ENCODE assay signal across 16 cellular contexts in genomic region chr3:160810360-160810759, GRCh38. TPM values are rescaled to one million over a fixed set of nuclear protein-coding genes. Genes with fewer than 3 reads are reported as not detected.
A peak's percentile ranks its signal among the peaks of the same experiment; 100 is the strongest.
DNase-seq lines count a peak whose midpoint lies in the region; ATAC-seq, FAIRE-seq and TF ChIP-seq lines count a peak whose summit lies in the region.
"Had no signal": no experiment of that assay in that cellular context is flagged by ENCODE, and none has a peak within 500 bp of the region (broad histone marks: within the 10 kb centered on the region; RNA-seq: fewer than 3 reads in every experiment).

No MANE protein-coding gene starts in this region.

- ATAC-seq in left ventricle myocardium superior = peak; percentile 20
- ATAC-seq: activated CD8-positive, alpha-beta T cell treated with anti-CD3 and anti-CD28 coated beads for 36 hours had no signal

- no peaks in the 10 kb centered on the region for H3K9me3 ChIP-seq in adrenal gland (replicated peaks in 1 of 3)
- no peaks in the 10 kb centered on the region for H3K9me3 ChIP-seq in skeletal muscle tissue (ENCODE audit: control insufficient read depth in 3 of 3, low read length in 3 of 3)
- H3K9me3 ChIP-seq: ovary had no signal

- H3K23ac ChIP-seq in mesendoderm (ENCODE audit: low read length) = no peak overlapping the region

- H2BK15ac ChIP-seq in mesendoderm (replicated peaks; ENCODE audit: low read depth) = no peak overlapping the region

- no peak for TF ChIP-seq POLR2A in adrenal gland (IDR thresholded peaks at IDR 0.05)
- no peak for TF ChIP-seq POLR2A in GM12892 (IDR thresholded peaks at IDR 0.05; ENCODE audit: low read depth, low read length)

- H4K5ac ChIP-seq in mesendoderm (ENCODE audit: low read length) = no peak overlapping the region

- H3K4me1 Mint-ChIP-seq in activated CD4-positive, alpha-beta memory T cell treated with anti-CD3 and anti-CD28 coated beads, Interleukin-2, amount 10 ng/mL, durations not matched to agents 7 days and 5 days = peaks cover 2% of the 10 kb centered on the region

- peaks cover 10% of the 10 kb centered on the region for H3K27me3 Mint-ChIP-seq in activated CD4-positive, alpha-beta memory T cell treated with anti-CD3 and anti-CD28 coated beads, Interleukin-2, amount 10 ng/mL, durations not matched to agents 7 days and 5 days
- H3K27me3 Mint-ChIP-seq: activated CD8-positive, alpha-beta T cell treated with anti-CD3 and anti-CD28 coated beads for 36 hours; CD4-positive, alpha-beta T cell had no signal

- no peaks in the 10 kb centered on the region for H3K27me3 ChIP-seq in adrenal gland
- no peaks in the 10 kb centered on the region for H3K27me3 ChIP-seq in skeletal muscle tissue (ENCODE audit: control insufficient read depth in 3 of 3, insufficient read depth in 3 of 3, low read length in 3 of 3)
- no peaks in the 10 kb centered on the region for H3K27me3 ChIP-seq in mesendoderm (ENCODE audit: insufficient read depth, low read length, poor library complexity)
- H3K27me3 ChIP-seq: ovary had no signal

- FAIRE-seq in GM12892 (lab: Jason Lieb, UNC) = no peak
- FAIRE-seq: GM18507 had no signal

- H3K27ac Mint-ChIP-seq in activated CD4-positive, alpha-beta memory T cell treated with anti-CD3 and anti-CD28 coated beads, Interleukin-2, amount 10 ng/mL, durations not matched to agents 7 days and 5 days = no peak overlapping the region
- H3K27ac Mint-ChIP-seq: activated CD8-positive, alpha-beta T cell treated with anti-CD3 and anti-CD28 coated beads for 36 hours; CD4-positive, alpha-beta T cell had no signal

- H3K56ac ChIP-seq in mesendoderm (ENCODE audit: low read length) = no peak overlapping the region

- H3K4me3 Mint-ChIP-seq in activated CD4-positive, alpha-beta memory T cell treated with anti-CD3 and anti-CD28 coated beads, Interleukin-2, amount 10 ng/mL, durations not matched to agents 7 days and 5 days = no peak overlapping the region
- H3K4me3 Mint-ChIP-seq: activated CD8-positive, alpha-beta T cell treated with anti-CD3 and anti-CD28 coated beads for 36 hours; CD4-positive, alpha-beta T cell had no signal

- H3K79me1 ChIP-seq in mesendoderm (ENCODE audit: low read length) = no peaks in the 10 kb centered on the region

- intact Hi-C loops in adrenal gland (cut with DNase I) = no loop called here
- intact Hi-C loops in left ventricle myocardium superior (cut with micrococcal nuclease) = no loop called here

- no peaks in the 10 kb centered on the region for H3K36me3 ChIP-seq in adrenal gland (replicated peaks in 1 of 2)
- no peaks in the 10 kb centered on the region for H3K36me3 ChIP-seq in skeletal muscle tissue (ENCODE audit: control insufficient read depth in 3 of 3, insufficient read depth in 3 of 3, low read length in 3 of 3)
- H3K36me3 ChIP-seq in mesendoderm (ENCODE audit: control insufficient read depth, insufficient read depth, low read length) = no peaks in the 10 kb centered on the region
- H3K36me3 ChIP-seq: ovary had no signal

- peak overlapping the region in 3 of 5 donors; percentile 14 to 31 (median 20) for H3K27ac ChIP-seq in adrenal gland
- peak overlapping the region; percentile 93 for H3K27ac ChIP-seq in skeletal muscle tissue (ENCODE audit: low read depth, low read length)
- H3K27ac ChIP-seq in mesendoderm (ENCODE audit: low read depth, low read length) = no peak overlapping the region
- H3K27ac ChIP-seq: ovary had no signal

- H4K8ac ChIP-seq in mesendoderm (ENCODE audit: low read depth, low read length) = no peak overlapping the region

- no peaks in the 10 kb centered on the region for H3K79me2 ChIP-seq in mesendoderm (ENCODE audit: control insufficient read depth, insufficient read depth, low read length)

- TF ChIP-seq CTCF in adrenal gland (IDR thresholded peaks at IDR 0.05) = no peak

- 31 to 80% (median 56%) methylated on average over 1 of the region's 1 CpG for WGBS in adrenal gland, 4 donors
- no CpG with 5 or more reads among the region's 1 CpG for WGBS in mesendoderm (ENCODE audit: extremely low coverage, insufficient coverage, low lambda C conversion rate)

- no peak overlapping the region for H2BK5ac ChIP-seq in mesendoderm (ENCODE audit: low read length)

- no peaks in the 10 kb centered on the region for H3K36me3 Mint-ChIP-seq in activated CD4-positive, alpha-beta memory T cell treated with anti-CD3 and anti-CD28 coated beads, Interleukin-2, amount 10 ng/mL, durations not matched to agents 7 days and 5 days (ENCODE audit: low read depth)

- H3K9me3 Mint-ChIP-seq in activated CD4-positive, alpha-beta memory T cell treated with anti-CD3 and anti-CD28 coated beads, Interleukin-2, amount 10 ng/mL, durations not matched to agents 7 days and 5 days = no peaks in the 10 kb centered on the region
- H3K9me3 Mint-ChIP-seq: activated CD8-positive, alpha-beta T cell treated with anti-CD3 and anti-CD28 coated beads for 36 hours; CD4-positive, alpha-beta T cell had no signal

- no peak overlapping the region for H2BK120ac ChIP-seq in mesendoderm (ENCODE audit: low read depth, low read length)

- H3K4me2 ChIP-seq in mesendoderm (ENCODE audit: low read length) = no peak overlapping the region

- POLR2A ChIA-PET in activated CD4-positive, alpha-beta memory T cell treated with anti-CD3 and anti-CD28 coated beads, Interleukin-2, amount 10 ng/mL, durations not matched to agents 7 days and 5 days (lab: Charles Lee) = no interaction called here

- H3K18ac ChIP-seq in mesendoderm (ENCODE audit: low read length) = no peak overlapping the region

- H3K4me1 ChIP-seq in adrenal gland (replicated peaks in 1 of 2) (peaks cover 24 to 31% of the 10 kb centered on the region in 2 donors), skeletal muscle tissue (ENCODE audit: control insufficient read depth in 3 of 3, insufficient read depth in 3 of 3, low read length in 3 of 3) (peaks cover 44 to 59% (median 56%) of the 10 kb centered on the region in 3 donors), mesendoderm (ENCODE audit: control insufficient read depth, low read depth, low read length) (no peaks in the 10 kb centered on the region)

- no peak overlapping the region for H3K4ac ChIP-seq in mesendoderm (ENCODE audit: low read depth, low read length)

- no peak overlapping the region for H3K4me3 ChIP-seq in adrenal gland
- no peak overlapping the region for H3K4me3 ChIP-seq in skeletal muscle tissue (ENCODE audit: low read length in 3 of 3)
- H3K4me3 ChIP-seq in mesendoderm (ENCODE audit: low read length) = no peak overlapping the region
- H3K4me3 ChIP-seq: ovary had no signal

- H2AK5ac ChIP-seq in mesendoderm (ENCODE audit: low read length) = no peak overlapping the region

- DNase-seq in DMS 273 treated with DMSO at 0.1 percent for 48 hours (lab: John Stamatoyannopoulos, UW) (peak; percentile 67), adrenal gland (peak in 4 of 7 donors; percentile 19 to 41 (median 37)), left ventricle myocardium superior (no peak), T-helper 1 cell (no peak), GM12892 (ENCODE audit: insufficient read length) (no peak), mesendoderm (no peak)
- no peak for DNase-seq in activated CD4-positive, alpha-beta memory T cell treated with anti-CD3 and anti-CD28 coated beads, Interleukin-2, amount 10 ng/mL, durations not matched to agents 7 days and 5 days
- DNase-seq: activated CD8-positive, alpha-beta T cell treated with anti-CD3 and anti-CD28 coated beads for 36 hours; activated effector memory CD4-positive, alpha-beta T cell treated with Interleukin-2 at 50 U/mL for 16 hours; CD4-positive, alpha-beta T cell; central memory CD4-positive, alpha-beta T cell; Karpas-422; mammary epithelial cell; ovary had no signal

- CTCF ChIA-PET in activated CD4-positive, alpha-beta memory T cell treated with anti-CD3 and anti-CD28 coated beads, Interleukin-2, amount 10 ng/mL, durations not matched to agents 7 days and 5 days (lab: Charles Lee) = interaction anchor here (0.5 kb wide), 1 partner anchor 40 kb away, joined by 3 read pairs; no protein-coding TSS in a partner anchor

- H3K9ac ChIP-seq in skeletal muscle tissue (ENCODE audit: low read depth in 1 of 3, low read length in 3 of 3) (no peak overlapping the region), mesendoderm (ENCODE audit: low read length) (no peak overlapping the region)

RNA-seq across cellular contexts. Expression of gene PPM1L, which starts 54.3 kb away (rescaled TPM):
- total RNA-seq in adrenal gland = 10 to 100 TPM; 24.3 to 53.6 (median 39.9) TPM
- polyA plus RNA-seq in adrenal gland = 10 to 100 TPM in 1 of 3 donors, 1 to 10 TPM in 2; 2.4 to 15.1 (median 5.5) TPM
- total RNA-seq in left ventricle myocardium superior = 56.4 TPM
- 14.1 TPM for total RNA-seq in skeletal muscle tissue
- total RNA-seq in activated CD4-positive, alpha-beta memory T cell treated with anti-CD3 and anti-CD28 coated beads, Interleukin-2, amount 10 ng/mL, durations not matched to agents 7 days and 5 days = 1 to 10 TPM; 5.9 TPM
- 0.23 TPM for polyA plus RNA-seq in GM12892 (2012; ENCODE audit: missing spikeins)
- polyA plus RNA-seq in mesendoderm (2013, experiment 1 of 2) = 2.0 TPM
- 2.3 TPM for polyA plus RNA-seq in mesendoderm (2013, experiment 2 of 2)

Comparison
In these comparisons a context has a peak if more than half of its experiments do, and no peak if none do; other contexts are left out.
1. DNase-seq: peak in DMS 273 treated with DMSO at 0.1 percent for 48 hours (single experiment) and adrenal gland (4 of 7); none in left ventricle myocardium superior (single experiment), T-helper 1 cell (0 of 5), activated CD4-positive, alpha-beta memory T cell treated with anti-CD3 and anti-CD28 coated beads, Interleukin-2, amount 10 ng/mL, durations not matched to agents 7 days and 5 days (single experiment), GM12892 (single experiment) and mesendoderm (single experiment).